21 cellular contexts compared by ENCODE assay signal in genomic region chr10:36141786-36142560, GRCh38.
DNase-seq lines count a peak whose midpoint lies in the region; ATAC-seq and TF ChIP-seq lines count a peak whose summit lies in the region.
"Had no signal": no experiment of that assay in that cellular context is flagged by ENCODE, and none has a peak within 500 bp of the region (broad histone marks: within the 10 kb centered on the region; RNA-seq: fewer than 3 reads in every experiment).

No MANE protein-coding gene starts in this region.

- H4K20me1 ChIP-seq in H9 (ENCODE audit: control insufficient read depth, insufficient read depth, insufficient read length), result no peaks in the 10 kb centered on the region
- H4K20me1 ChIP-seq in smooth muscle cell (ENCODE audit: low read depth), result no peaks in the 10 kb centered on the region
- no peaks in the 10 kb centered on the region for H4K20me1 ChIP-seq in Karpas-422 (ENCODE audit: insufficient read depth, low read depth, low read length)

- no peak overlapping the region for H3K4ac ChIP-seq in H9 (ENCODE audit: low read depth, low read length)

- no peak for ATAC-seq in HG03457 (IDR thresholded peaks at IDR 0.05; ENCODE audit: unreplicated experiment)
- ATAC-seq: CD8-positive, alpha-beta T cell; SK-N-SH treated with all-trans-retinoic acid at 6 μM for 48 hours had no signal

- no peak overlapping the region for H3K27ac Mint-ChIP-seq in H9
- H3K27ac Mint-ChIP-seq: CD8-positive, alpha-beta T cell; dendritic cell treated with granulocyte-macrophage colony-stimulating factor and Interleukin-4, amounts not matched to agents 40 ng/mL and 50 ng/mL, for 4 days had no signal

- no peak overlapping the region for H2AK5ac ChIP-seq in H9 (ENCODE audit: insufficient read length, low read length)

- H3K18ac ChIP-seq in H9 (ENCODE audit: insufficient read length, low read depth, low read length), result no peak overlapping the region

- H3K27ac ChIP-seq in H9 (ENCODE audit: insufficient read length, low read depth, low read length) (no peak overlapping the region), smooth muscle cell (ENCODE audit: low read depth) (no peak overlapping the region), Karpas-422 (ENCODE audit: low read length) (no peak overlapping the region)
- H3K27ac ChIP-seq: epithelial cell of prostate, parathyroid adenoma, suprapubic skin had no signal

- 0 out of 4 replicates have a peak, but pooled peaks cover 0 to 3% of the 10 kb centered on the region in 2 experiments for H3K4me1 Mint-ChIP-seq in H9

- H2BK15ac ChIP-seq in H9 (ENCODE audit: low read depth, low read length), result no peak overlapping the region

- H3K79me1 ChIP-seq in H9 (ENCODE audit: insufficient read depth, low read depth, low read length, poor library complexity, severe bottlenecking), result no peaks in the 10 kb centered on the region

- H3K23me2 ChIP-seq in H9 (ENCODE audit: insufficient read length, low read depth, low read length, poor library complexity, severe bottlenecking), result no peaks in the 10 kb centered on the region

- TF ChIP-seq CTCF in H9 (conservative IDR thresholded peaks at IDR 0.05), result no peak
- TF ChIP-seq CTCF in smooth muscle cell (IDR thresholded peaks at IDR 0.05; ENCODE audit: borderline replicate concordance, insufficient read depth, poor library complexity, severe bottlenecking), result no peak

- H3K4me2 ChIP-seq in H9 (ENCODE audit: insufficient read depth, insufficient read length, low read length), result no peak overlapping the region
- no peak overlapping the region for H3K4me2 ChIP-seq in smooth muscle cell
- no peak overlapping the region for H3K4me2 ChIP-seq in Karpas-422 (ENCODE audit: low read depth, low read length, poor library complexity, severe bottlenecking)

- no peak overlapping the region for H2BK20ac ChIP-seq in H9 (ENCODE audit: low read depth, low read length, poor library complexity, severe bottlenecking)

- H3K79me2 ChIP-seq in H9 (ENCODE audit: insufficient read depth, low read length) (no peaks in the 10 kb centered on the region), smooth muscle cell (ENCODE audit: low read depth) (no peaks in the 10 kb centered on the region), Karpas-422 (ENCODE audit: low read length) (no peaks in the 10 kb centered on the region)
- H3K79me2 ChIP-seq: parathyroid adenoma had no signal

- H3K14ac ChIP-seq in H9 (ENCODE audit: insufficient read depth, low read length), result no peak overlapping the region

- peaks cover 0 to 3% of the 10 kb centered on the region in 2 experiments; a peak in 1 of 5 replicates for H3K9me3 Mint-ChIP-seq in H9
- H3K9me3 Mint-ChIP-seq: CD8-positive, alpha-beta T cell had no signal

- no peaks in the 10 kb centered on the region for H3K27me3 Mint-ChIP-seq in H9 (ENCODE audit: low read depth)
- H3K27me3 Mint-ChIP-seq: dendritic cell treated with granulocyte-macrophage colony-stimulating factor and Interleukin-4, amounts not matched to agents 40 ng/mL and 50 ng/mL, for 4 days had no signal

- H4K5ac ChIP-seq in H9 (ENCODE audit: insufficient read length, low read depth, low read length), result no peak overlapping the region

- H3K9ac ChIP-seq in H9 (ENCODE audit: extremely low read depth, insufficient read length, low read length) (no peak overlapping the region), smooth muscle cell (ENCODE audit: low read depth) (no peak overlapping the region), Karpas-422 (ENCODE audit: low read length) (no peak overlapping the region)
- H3K9ac ChIP-seq: parathyroid adenoma had no signal

- H3K4me3 Mint-ChIP-seq in H9, result no peak overlapping the region
- H3K4me3 Mint-ChIP-seq: CD8-positive, alpha-beta T cell; dendritic cell treated with granulocyte-macrophage colony-stimulating factor and Interleukin-4, amounts not matched to agents 40 ng/mL and 50 ng/mL, for 4 days had no signal

- H3K4me1 ChIP-seq in H9 (ENCODE audit: insufficient read depth, low read length) (no peaks in the 10 kb centered on the region), smooth muscle cell (ENCODE audit: low read depth) (no peaks in the 10 kb centered on the region), Karpas-422 (ENCODE audit: low read length) (no peaks in the 10 kb centered on the region)
- H3K4me1 ChIP-seq: parathyroid adenoma, suprapubic skin had no signal

- H3K4me3 ChIP-seq in smooth muscle cell (no peak overlapping the region), Karpas-422 (ENCODE audit: low read length) (no peak overlapping the region)
- H3K4me3 ChIP-seq: suprapubic skin had no signal

- H3K56ac ChIP-seq in H9 (ENCODE audit: insufficient read length, low read depth, low read length), result no peak overlapping the region

- DNase-seq in H9, result no peak
- DNase-seq in dermis blood vessel endothelial cell, result peak; percentile 35
- peak; percentile 42 to 63 for DNase-seq in lung microvascular endothelial cell (ENCODE audit: low read depth in 2 of 2)
- DNase-seq in smooth muscle cell (lab: John Stamatoyannopoulos, UW; ENCODE audit: unreplicated experiment), result no peak
- no peak for DNase-seq in NCI-H524 (lab: John Stamatoyannopoulos, UW)
- DNase-seq in Karpas-422, result no peak
- DNase-seq: activated naive CD4-positive, alpha-beta T cell treated with anti-CD3 and anti-CD28 coated beads, Interleukin-2, amount 50 U/mL, for 16 hours; activated T-cell treated with anti-CD3 and anti-CD28 coated beads, Interleukin-2, amount 50 U/mL, for 48 hours; CD8-positive, alpha-beta T cell; KBM-7; NCI-H187; NCI-H345; NK-92 treated with Interleukin-12 subunit alpha and Interleukin-12 subunit beta, amount 100 ng/mL, for 24 hours; stimulated activated CD4-positive, alpha-beta T cell treated with anti-CD3 and anti-CD28 coated beads, Interleukin-12 subunit alpha, Interleukin-12 subunit beta, amount 100 ng/mL, for 4 hours; stimulated activated CD8-positive, alpha-beta memory T cell treated with anti-CD3 and anti-CD28 coated beads, Interleukin-4, amount 100 ng/mL, for 48 hours had no signal

- no CpG with 5 or more reads among the region's 7 CpGs for WGBS in H9 (ENCODE audit: extremely low coverage, insufficient read length, low lambda C conversion rate)
- WGBS in smooth muscle cell (ENCODE audit: low lambda C conversion rate), result 74% methylated on average over 7 of the region's 7 CpGs

- no peaks in the 10 kb centered on the region for H3F3A ChIP-seq in smooth muscle cell (ENCODE audit: low read depth)

- no peaks in the 10 kb centered on the region for H3K9me2 ChIP-seq in Karpas-422 (replicated peaks; ENCODE audit: insufficient read depth, low read length)

- no peak overlapping the region for H2BK5ac ChIP-seq in H9 (ENCODE audit: insufficient read length, low read length)

- peaks cover 0 to 2% (median 2%) of the 10 kb centered on the region in 3 experiments; a peak in 1 of 7 replicates for H3K36me3 Mint-ChIP-seq in H9 (ENCODE audit: insufficient read depth in 1 of 3, low read depth in 3 of 3)
- H3K36me3 Mint-ChIP-seq: CD8-positive, alpha-beta T cell had no signal

- H4K8ac ChIP-seq in H9 (replicated peaks; ENCODE audit: insufficient read length, low read depth, low read length), result no peak overlapping the region

- no peak overlapping the region for H3K23ac ChIP-seq in H9 (ENCODE audit: insufficient read length, low read depth, low read length)

- H2BK120ac ChIP-seq in H9 (ENCODE audit: low read depth, low read length, poor library complexity, severe bottlenecking), result no peak overlapping the region

- H2AFZ ChIP-seq in H9 (ENCODE audit: low read length) (peak overlapping the region; percentile 15), smooth muscle cell (ENCODE audit: low read depth) (peak overlapping the region; percentile 40), Karpas-422 (ENCODE audit: low read length) (no peak overlapping the region)
- H2AFZ ChIP-seq: parathyroid adenoma had no signal

- no peaks in the 10 kb centered on the region for H3K36me3 ChIP-seq in smooth muscle cell (ENCODE audit: low read depth)
- no peaks in the 10 kb centered on the region for H3K36me3 ChIP-seq in Karpas-422 (ENCODE audit: insufficient read depth, low read length)
- H3K36me3 ChIP-seq: suprapubic skin had no signal

- H3K9me3 ChIP-seq in H9 (ENCODE audit: control insufficient read depth, low read depth, low read length) (no peaks in the 10 kb centered on the region), smooth muscle cell (replicated peaks; ENCODE audit: low read depth) (no peaks in the 10 kb centered on the region), Karpas-422 (ENCODE audit: low read length) (peaks cover 5% of the 10 kb centered on the region; the same call in 1 of the 2 replicates)
- H3K9me3 ChIP-seq: suprapubic skin had no signal

- no peak overlapping the region for H4K91ac ChIP-seq in H9 (ENCODE audit: insufficient read length, low read depth, low read length)

- H3K27me3 ChIP-seq in H9 (ENCODE audit: insufficient read depth, low read length) (no peaks in the 10 kb centered on the region), smooth muscle cell (ENCODE audit: low read depth) (no peaks in the 10 kb centered on the region), Karpas-422 (ENCODE audit: low read length) (no peaks in the 10 kb centered on the region)
- H3K27me3 ChIP-seq: suprapubic skin had no signal

- H3T11ph ChIP-seq in H9 (ENCODE audit: low read length), result no peak overlapping the region

- H2BK12ac ChIP-seq in H9 (ENCODE audit: insufficient read length, low read depth, low read length), result no peak overlapping the region

Comparison
In these comparisons a context has a peak if more than half of its experiments do, and no peak if none do; other contexts are left out.
1. DNase-seq: peak in dermis blood vessel endothelial cell (single experiment) and lung microvascular endothelial cell (2 of 2); none in H9 (single experiment), smooth muscle cell (single experiment), NCI-H524 (0 of 2) and Karpas-422 (single experiment).